17 cellular contexts compared by ENCODE assay signal in the genomic region with DNA sequence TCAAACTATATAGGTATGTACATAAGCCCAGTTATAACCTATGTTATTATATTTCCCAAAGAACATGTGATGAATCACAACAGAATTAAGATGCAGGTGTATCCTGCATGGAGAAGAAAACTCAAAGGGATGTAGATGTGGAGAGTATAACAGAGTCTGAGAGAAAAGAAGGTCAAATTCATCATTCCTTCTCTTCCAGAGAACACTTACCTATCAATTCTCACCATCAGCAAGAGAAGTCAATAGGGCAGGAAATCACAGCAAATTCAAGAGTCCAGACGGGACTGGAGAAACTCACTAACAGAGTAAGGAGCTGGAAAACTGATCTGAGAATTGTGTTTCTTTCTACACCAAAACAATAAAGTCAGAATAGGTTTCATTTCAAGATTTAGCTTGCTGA. TPM values are rescaled to one million over a fixed set of nuclear protein-coding genes. Genes with fewer than 3 reads are reported as not detected.
DNase-seq lines count a peak whose midpoint lies in the region; TF ChIP-seq lines count a peak whose summit lies in the region.
"Had no signal": no experiment of that assay in that cellular context is flagged by ENCODE, and none has a peak within 500 bp of the region (broad histone marks: within the 10 kb centered on the region; RNA-seq: fewer than 3 reads in every experiment).

No MANE protein-coding gene starts in this region.

- no peak overlapping the region for H3K4me3 ChIP-seq in GM23248
- H3K4me3 ChIP-seq in Karpas-422 (ENCODE audit: low read length), result no peak overlapping the region
- no peak overlapping the region for H3K4me3 ChIP-seq in smooth muscle cell

- 55 to 71% methylated on average over 1 of the region's 1 CpG for WGBS in GM23248 (ENCODE audit: low coverage in 1 of 2, low lambda C conversion rate in 2 of 2, missing lambda C conversion rate in 2 of 2), 2 experiments
- WGBS in smooth muscle cell (ENCODE audit: low lambda C conversion rate), result 41% methylated on average over 1 of the region's 1 CpG

- in situ Hi-C loops in GM23248 (cut with MboI), result no loop called here

- H3K4me3 Mint-ChIP-seq in T-helper 2 cell treated with Interferon-gamma antibody and Interleukin-4, amounts not matched to agents 5 μg/mL and 100 μg/mL, for 36 hours, result no peak overlapping the region
- H3K4me3 Mint-ChIP-seq: CD8-positive, alpha-beta T cell had no signal

- H3K4me1 ChIP-seq in GM23248 (ENCODE audit: insufficient read depth) (peaks cover 14% of the 10 kb centered on the region), Karpas-422 (ENCODE audit: low read length) (peaks cover 7% of the 10 kb centered on the region), smooth muscle cell (ENCODE audit: low read depth) (peaks cover 8% of the 10 kb centered on the region)

- H4K20me1 ChIP-seq in GM23248 (ENCODE audit: insufficient read depth) (no peaks in the 10 kb centered on the region), Karpas-422 (ENCODE audit: insufficient read depth, low read depth, low read length) (no peaks in the 10 kb centered on the region), smooth muscle cell (ENCODE audit: low read depth) (no peaks in the 10 kb centered on the region)

- peaks cover 82% of the 10 kb centered on the region for H3K79me2 ChIP-seq in GM23248 (ENCODE audit: insufficient read depth)
- peaks cover 92% of the 10 kb centered on the region for H3K79me2 ChIP-seq in Karpas-422 (ENCODE audit: low read length)
- peaks cover 6% of the 10 kb centered on the region for H3K79me2 ChIP-seq in smooth muscle cell (ENCODE audit: low read depth)

- H3K4me1 Mint-ChIP-seq in T-helper 2 cell treated with Interferon-gamma antibody and Interleukin-4, amounts not matched to agents 5 μg/mL and 100 μg/mL, for 36 hours (ENCODE audit: low read depth), result peaks cover 24% of the 10 kb centered on the region

- H3K9me3 ChIP-seq in GM23248 (ENCODE audit: low read depth), result no peaks in the 10 kb centered on the region
- no peaks in the 10 kb centered on the region for H3K9me3 ChIP-seq in Karpas-422 (ENCODE audit: low read length)
- H3K9me3 ChIP-seq in smooth muscle cell (replicated peaks; ENCODE audit: low read depth), result no peaks in the 10 kb centered on the region

- no peaks in the 10 kb centered on the region for H3K27me3 Mint-ChIP-seq in T-helper 2 cell treated with Interferon-gamma antibody and Interleukin-4, amounts not matched to agents 5 μg/mL and 100 μg/mL, for 36 hours (ENCODE audit: low read depth)

- H3K36me3 Mint-ChIP-seq in T-helper 2 cell treated with Interferon-gamma antibody and Interleukin-4, amounts not matched to agents 5 μg/mL and 100 μg/mL, for 36 hours (ENCODE audit: low read depth), result peaks cover 14% of the 10 kb centered on the region
- H3K36me3 Mint-ChIP-seq: CD8-positive, alpha-beta T cell had no signal

- no peaks in the 10 kb centered on the region for H3K27me3 ChIP-seq in GM23248 (replicated peaks; ENCODE audit: insufficient read depth)
- H3K27me3 ChIP-seq in Karpas-422 (ENCODE audit: low read length), result no peaks in the 10 kb centered on the region
- no peaks in the 10 kb centered on the region for H3K27me3 ChIP-seq in smooth muscle cell (ENCODE audit: low read depth)

- TF ChIP-seq CTCF in smooth muscle cell (IDR thresholded peaks at IDR 0.05; ENCODE audit: borderline replicate concordance, insufficient read depth, poor library complexity, severe bottlenecking), result no peak

- H3K27ac Mint-ChIP-seq in T-helper 2 cell treated with Interferon-gamma antibody and Interleukin-4, amounts not matched to agents 5 μg/mL and 100 μg/mL, for 36 hours, result no peak overlapping the region
- H3K27ac Mint-ChIP-seq: CD8-positive, alpha-beta T cell had no signal

- no peak for DNase-seq in GM23248
- no peak for DNase-seq in Karpas-422
- peak; percentile 16 for DNase-seq in glomerular endothelial cell (ENCODE audit: extremely low read depth, low read depth, low spot score)
- no peak for DNase-seq in smooth muscle cell (lab: John Stamatoyannopoulos, UW; ENCODE audit: unreplicated experiment)
- no peak for DNase-seq in NCI-H2107 treated with DMSO at 0.1 percent for 48 hours (lab: John Stamatoyannopoulos, UW; ENCODE audit: unreplicated experiment)
- DNase-seq in T-helper 2 cell treated with Interferon-gamma antibody and Interleukin-4, amounts not matched to agents 5 μg/mL and 100 μg/mL, for 36 hours (ENCODE audit: low spot score), result no peak
- no peak for DNase-seq in central memory CD4-positive, alpha-beta T cell
- DNase-seq: CD8-positive, alpha-beta T cell; DMS79 treated with DMSO at 0.1 percent for 48 hours; GOT3; KG1; NCI-H1092; NCI-H146; NCI-H2081; NCI-H226; NCI-H526 treated with DMSO at 0.1 percent for 48 hours; Right ventricle myocardium superior had no signal

- no peaks in the 10 kb centered on the region; the same call in 1 of the 2 replicates for H3F3A ChIP-seq in GM23248 (ENCODE audit: insufficient read depth)
- no peaks in the 10 kb centered on the region for H3F3A ChIP-seq in smooth muscle cell (ENCODE audit: low read depth)

- peak overlapping the region; percentile 45 for H2AFZ ChIP-seq in GM23248
- 0 out of 2 replicates have a peak overlapping the region, but pooled peaks have one; percentile 44 for H2AFZ ChIP-seq in Karpas-422 (ENCODE audit: low read length)
- peak overlapping the region; percentile 16 for H2AFZ ChIP-seq in smooth muscle cell (ENCODE audit: low read depth)

- H3K4me2 ChIP-seq in GM23248 (ENCODE audit: unreplicated experiment) (no peak overlapping the region), Karpas-422 (ENCODE audit: low read depth, low read length, poor library complexity, severe bottlenecking) (no peak overlapping the region), smooth muscle cell (no peak overlapping the region)

- no peak overlapping the region for H3K9ac ChIP-seq in GM23248
- H3K9ac ChIP-seq in Karpas-422 (ENCODE audit: low read length), result no peak overlapping the region
- H3K9ac ChIP-seq in smooth muscle cell (ENCODE audit: low read depth), result no peak overlapping the region

- H3K9me2 ChIP-seq in GM23248 (ENCODE audit: insufficient read depth) (no peaks in the 10 kb centered on the region; the same call in 1 of the 2 replicates), Karpas-422 (replicated peaks; ENCODE audit: insufficient read depth, low read length) (no peaks in the 10 kb centered on the region)

- no peak overlapping the region for H3K27ac ChIP-seq in GM23248
- no peak overlapping the region for H3K27ac ChIP-seq in Karpas-422 (ENCODE audit: low read length)
- H3K27ac ChIP-seq in smooth muscle cell (ENCODE audit: low read depth), result no peak overlapping the region

- no peaks in the 10 kb centered on the region for H3K9me3 Mint-ChIP-seq in T-helper 2 cell treated with Interferon-gamma antibody and Interleukin-4, amounts not matched to agents 5 μg/mL and 100 μg/mL, for 36 hours
- H3K9me3 Mint-ChIP-seq: CD8-positive, alpha-beta T cell had no signal

- no peaks in the 10 kb centered on the region for H3K36me3 ChIP-seq in GM23248 (ENCODE audit: low read depth)
- peaks cover 5% of the 10 kb centered on the region; the same call in 1 of the 2 replicates for H3K36me3 ChIP-seq in Karpas-422 (ENCODE audit: insufficient read depth, low read length)
- peaks cover 3% of the 10 kb centered on the region for H3K36me3 ChIP-seq in smooth muscle cell (ENCODE audit: low read depth)

RNA-seq across cellular contexts. Expression of a gene that starts 28.4 kb away (rescaled TPM):
- total RNA-seq in GM23248 (2014; rRNA removed; shearing (Covaris generic)), result 9.5 and 12.1 TPM in 2 replicates
- polyA plus RNA-seq in GM23248 (2016; fragmentation: Nextera tagmentation; extraction: Ambion mirVana) (15.1 and 18.1 TPM in 2 replicates), smooth muscle cell (4.2 and 6.8 TPM in 2 replicates)
- 8.1 and 10.0 TPM in 2 replicates for total RNA-seq in Karpas-422 (2014; rRNA removed; shearing (Covaris generic); ENCODE audit: low replicate concordance)
- total RNA-seq in glomerular endothelial cell (8.8 and 14.7 TPM in 2 replicates), smooth muscle cell (9.5 and 10.6 TPM in 2 replicates)
